ENCODE assay signal across 34 cellular contexts in the genomic region with DNA sequence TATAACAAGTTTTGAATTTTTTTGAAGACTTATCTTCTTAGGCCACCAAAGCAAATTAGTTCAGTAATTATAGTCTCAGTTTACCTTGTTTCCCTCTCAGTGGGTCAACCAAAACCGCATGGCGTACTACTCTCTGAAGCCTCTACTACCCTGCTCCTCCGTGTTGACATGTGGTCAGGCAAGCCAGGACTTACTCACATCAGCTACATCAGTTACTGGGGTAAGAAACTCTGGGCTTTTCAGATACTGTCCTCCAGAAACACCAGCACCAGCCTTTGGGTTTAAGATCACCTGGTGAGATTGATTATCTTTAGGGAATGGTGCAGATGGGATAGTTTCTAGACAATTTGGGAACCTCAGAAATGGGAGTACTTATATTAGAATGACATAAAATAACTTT. TPM values are rescaled to one million over a fixed set of nuclear protein-coding genes. Genes with fewer than 3 reads are reported as not detected.
"Had no signal": no experiment of that assay in that cellular context is flagged by ENCODE, and none has a peak within 500 bp of the region (broad histone marks: within the 10 kb centered on the region; RNA-seq: fewer than 3 reads in every experiment).

No MANE protein-coding gene starts in this region.

- H3K27ac Mint-ChIP-seq: activated B cell treated with CpG ODN at 0.5 μM for 24 hours; activated CD4-positive, alpha-beta memory T cell treated with anti-CD3 and anti-CD28 coated beads for 36 hours; activated CD4-positive, alpha-beta T cell treated with anti-CD3 and anti-CD28 coated beads, Interleukin-2, amount 10 ng/mL, durations not matched to agents 24 days and 14 days; activated CD8-positive, alpha-beta T cell treated with anti-CD3 and anti-CD28 coated beads for 36 hours; activated naive CD4-positive, alpha-beta T cell treated with anti-CD3 and anti-CD28 coated beads for 36 hours; activated naive CD4-positive, alpha-beta T cell treated with anti-CD3 and anti-CD28 coated beads, Interleukin-2, amount 50 U/mL, for 72 hours; activated naive CD8-positive, alpha-beta T cell treated with anti-CD3 and anti-CD28 coated beads for 36 hours; activated T-cell treated with anti-CD3 and anti-CD28 coated beads, Interleukin-2, amount 50 U/mL, for 72 hours; activated T-helper 1 cell treated with anti-CD3 and anti-CD28 coated beads, Interleukin-12 subunit alpha, Interleukin-12 subunit beta, Interleukin-2, Interleukin-4 antibody, amounts not matched to agents 30 ng/mL and 10 ng/mL and 1 ng/mL, durations not matched to agents 14 hours and 24 hours and 36 hours; activated T-helper 17 cell treated with anti-CD3 and anti-CD28 coated beads, Interleukin-2, amount 50 U/mL, for 72 hours; brain; T-helper 1 cell treated with Interleukin-12 subunit alpha and Interleukin-12 subunit beta and Interleukin-4 antibody, amounts not matched to agents 30 μg/mL and 1 μg/mL, for 36 hours; T-helper 2 cell treated with Interferon-gamma antibody and Interleukin-4, amounts not matched to agents 5 μg/mL and 100 μg/mL, for 36 hours had no signal

- ATAC-seq: activated CD8-positive, alpha-beta T cell treated with anti-CD3 and anti-CD28 coated beads for 36 hours; activated naive CD4-positive, alpha-beta T cell treated with anti-CD3 and anti-CD28 coated beads, Interleukin-2, amount 50 U/mL, for 72 hours; activated T-cell treated with anti-CD3 and anti-CD28 coated beads, Interleukin-2, amount 50 U/mL, for 4 hours; activated T-cell treated with anti-CD3 and anti-CD28 coated beads, Interleukin-2, amount 50 U/mL, for 72 hours; activated T-helper 17 cell treated with anti-CD3 and anti-CD28 coated beads, Interleukin-2, amount 50 U/mL, for 72 hours had no signal

- H3K4me1 ChIP-seq: adrenal gland had no signal

- H3K36me3 Mint-ChIP-seq: brain had no signal

- H3K36me3 ChIP-seq: adrenal gland had no signal

- H3K4me3 ChIP-seq: adrenal gland had no signal

- DNase-seq: activated B cell treated with CpG ODN at 0.5 μM for 24 hours; activated CD4-positive, alpha-beta memory T cell treated with anti-CD3 and anti-CD28 coated beads for 36 hours; activated CD4-positive, alpha-beta T cell treated with anti-CD3 and anti-CD28 coated beads for 4 hours; activated CD4-positive, alpha-beta T cell treated with anti-CD3 and anti-CD28 coated beads, Interleukin-2, amount 10 ng/mL, durations not matched to agents 24 days and 14 days; activated CD4-positive, alpha-beta T cell treated with anti-CD3 and anti-CD28 coated beads, Interleukin-2, amount 50 U/mL, for 1 hour; activated CD4-positive, alpha-beta T cell treated with anti-CD3 and anti-CD28 coated beads, Interleukin-2, amount 50 U/mL, for 4 hours; activated CD4-positive, CD25-positive, alpha-beta regulatory T cell treated with anti-CD3 and anti-CD28 coated beads, Interleukin-2, amount 50 U/mL, for 72 hours; activated CD8-positive, alpha-beta memory T cell treated with anti-CD3 and anti-CD28 coated beads, Interleukin-2, amount 50 U/mL, for 4 hours; activated CD8-positive, alpha-beta T cell treated with anti-CD3 and anti-CD28 coated beads for 36 hours; activated effector memory CD4-positive, alpha-beta T cell treated with anti-CD3 and anti-CD28 coated beads, Interleukin-2, amount 50 U/mL, for 16 hours; activated gamma-delta T cell treated with Interleukin-2 at 50 U/mL for 16 hours; activated naive CD4-positive, alpha-beta T cell; activated naive CD4-positive, alpha-beta T cell treated with anti-CD3 and anti-CD28 coated beads for 36 hours; activated naive CD4-positive, alpha-beta T cell treated with anti-CD3 and anti-CD28 coated beads, Interleukin-2, amount 50 U/mL, for 16 hours; activated naive CD8-positive, alpha-beta T cell treated with anti-CD3 and anti-CD28 coated beads for 36 hours; activated T-cell treated with anti-CD3 and anti-CD28 coated beads for 4 hours; activated T-cell treated with anti-CD3 and anti-CD28 coated beads, Interleukin-2, amount 50 U/mL, for 1 hour; activated T-cell treated with anti-CD3 and anti-CD28 coated beads, Interleukin-2, amount 50 U/mL, for 4 hours; activated T-cell treated with anti-CD3 and anti-CD28 coated beads, Interleukin-2, amount 50 U/mL, for 72 hours; adrenal gland; amniotic stem cell; aorta; central memory CD4-positive, alpha-beta T cell; T-helper 1 cell; T-helper 2 cell; T-helper 9 cell had no signal

- H3K4me3 Mint-ChIP-seq: activated B cell treated with CpG ODN at 0.5 μM for 24 hours; activated CD4-positive, alpha-beta memory T cell treated with anti-CD3 and anti-CD28 coated beads for 36 hours; activated CD4-positive, alpha-beta T cell treated with anti-CD3 and anti-CD28 coated beads, Interleukin-2, amount 10 ng/mL, durations not matched to agents 24 days and 14 days; activated CD8-positive, alpha-beta T cell treated with anti-CD3 and anti-CD28 coated beads for 36 hours; activated naive CD4-positive, alpha-beta T cell treated with anti-CD3 and anti-CD28 coated beads for 36 hours; activated naive CD8-positive, alpha-beta T cell treated with anti-CD3 and anti-CD28 coated beads for 36 hours; activated T-cell treated with anti-CD3 and anti-CD28 coated beads, Interleukin-2, amount 50 U/mL, for 4 hours; activated T-cell treated with anti-CD3 and anti-CD28 coated beads, Interleukin-2, amount 50 U/mL, for 72 hours; activated T-helper 1 cell treated with anti-CD3 and anti-CD28 coated beads, Interleukin-12 subunit alpha, Interleukin-12 subunit beta, Interleukin-2, Interleukin-4 antibody, amounts not matched to agents 30 ng/mL and 10 ng/mL and 1 ng/mL, durations not matched to agents 14 hours and 24 hours and 36 hours; activated T-helper 17 cell treated with anti-CD3 and anti-CD28 coated beads, Interleukin-2, amount 50 U/mL, for 72 hours; brain; T-helper 1 cell treated with Interleukin-12 subunit alpha and Interleukin-12 subunit beta and Interleukin-4 antibody, amounts not matched to agents 30 μg/mL and 1 μg/mL, for 36 hours; T-helper 2 cell treated with Interferon-gamma antibody and Interleukin-4, amounts not matched to agents 5 μg/mL and 100 μg/mL, for 36 hours had no signal

- H3K9me3 ChIP-seq: adrenal gland had no signal

- H3K4me1 Mint-ChIP-seq: activated B cell treated with CpG ODN at 0.5 μM for 24 hours; activated CD4-positive, alpha-beta T cell treated with anti-CD3 and anti-CD28 coated beads, Interleukin-2, amount 10 ng/mL, durations not matched to agents 24 days and 14 days; activated naive CD8-positive, alpha-beta T cell treated with anti-CD3 and anti-CD28 coated beads for 36 hours; activated T-helper 17 cell treated with anti-CD3 and anti-CD28 coated beads, Interleukin-2, amount 50 U/mL, for 72 hours; brain had no signal

- H3K27me3 Mint-ChIP-seq: activated B cell treated with CpG ODN at 0.5 μM for 24 hours; activated CD4-positive, alpha-beta memory T cell treated with anti-CD3 and anti-CD28 coated beads for 36 hours; activated CD4-positive, alpha-beta T cell treated with anti-CD3 and anti-CD28 coated beads, Interleukin-2, amount 10 ng/mL, durations not matched to agents 24 days and 14 days; activated CD8-positive, alpha-beta T cell treated with anti-CD3 and anti-CD28 coated beads for 36 hours; activated naive CD8-positive, alpha-beta T cell treated with anti-CD3 and anti-CD28 coated beads for 36 hours; activated T-helper 17 cell treated with anti-CD3 and anti-CD28 coated beads, Interleukin-2, amount 50 U/mL, for 72 hours; brain had no signal

- H3K27ac ChIP-seq: adrenal gland, VCaP had no signal

- H3K9me3 Mint-ChIP-seq: activated B cell treated with CpG ODN at 0.5 μM for 24 hours; activated CD4-positive, alpha-beta memory T cell treated with anti-CD3 and anti-CD28 coated beads for 36 hours; activated CD4-positive, alpha-beta T cell treated with anti-CD3 and anti-CD28 coated beads, Interleukin-2, amount 10 ng/mL, durations not matched to agents 24 days and 14 days; activated CD8-positive, alpha-beta T cell treated with anti-CD3 and anti-CD28 coated beads for 36 hours; activated naive CD4-positive, alpha-beta T cell treated with anti-CD3 and anti-CD28 coated beads for 36 hours; activated naive CD4-positive, alpha-beta T cell treated with anti-CD3 and anti-CD28 coated beads, Interleukin-2, amount 50 U/mL, for 72 hours; activated naive CD8-positive, alpha-beta T cell treated with anti-CD3 and anti-CD28 coated beads for 36 hours; activated T-cell treated with anti-CD3 and anti-CD28 coated beads, Interleukin-2, amount 50 U/mL, for 4 hours; activated T-cell treated with anti-CD3 and anti-CD28 coated beads, Interleukin-2, amount 50 U/mL, for 72 hours; activated T-helper 1 cell treated with anti-CD3 and anti-CD28 coated beads, Interleukin-12 subunit alpha, Interleukin-12 subunit beta, Interleukin-2, Interleukin-4 antibody, amounts not matched to agents 30 ng/mL and 10 ng/mL and 1 ng/mL, durations not matched to agents 14 hours and 24 hours and 36 hours; activated T-helper 17 cell treated with anti-CD3 and anti-CD28 coated beads, Interleukin-2, amount 50 U/mL, for 72 hours; brain; T-helper 1 cell treated with Interleukin-12 subunit alpha and Interleukin-12 subunit beta and Interleukin-4 antibody, amounts not matched to agents 30 μg/mL and 1 μg/mL, for 36 hours; T-helper 2 cell treated with Interferon-gamma antibody and Interleukin-4, amounts not matched to agents 5 μg/mL and 100 μg/mL, for 36 hours had no signal

- H3K27me3 ChIP-seq: adrenal gland had no signal

RNA-seq across cellular contexts. Expression of gene KCNQ5, which starts 55.1 kb away (rescaled TPM):
- total RNA-seq: cardiac septum had no signal
